ENCODE assay signal across 10 cellular contexts in genomic region chr5:72584466-72584865, GRCh38.
A peak's percentile ranks its signal among the peaks of the same experiment; 100 is the strongest.
DNase-seq lines count a peak whose midpoint lies in the region; ATAC-seq and TF ChIP-seq lines count a peak whose summit lies in the region.
"Had no signal": no experiment of that assay in that cellular context is flagged by ENCODE, and none has a peak within 500 bp of the region (broad histone marks: within the 10 kb centered on the region; RNA-seq: fewer than 3 reads in every experiment).

No MANE protein-coding gene starts in this region.

- peak overlapping the region in 7 of 11 experiments; percentile 1 to 53 (median 41); a peak in 13 of 22 replicates for H3K27ac ChIP-seq in BLaER1 treated with 17β-estradiol and CSF1 and Interleukin-3, amounts not matched to agents 10 nM and 100 nM

- H3K9ac ChIP-seq in BLaER1 treated with 17β-estradiol and CSF1 and Interleukin-3, amounts not matched to agents 10 nM and 100 nM: no peak overlapping the region; a peak in 1 of 22 replicates

- H3K27me3 ChIP-seq in BLaER1 treated with 17β-estradiol and CSF1 and Interleukin-3, amounts not matched to agents 10 nM and 100 nM: no peaks in the 10 kb centered on the region

- TF ChIP-seq CTCF in fibroblast of the aortic adventitia (IDR thresholded peaks at IDR 0.05; ENCODE audit: insufficient read depth, low read length): peak; percentile 7

- H3K36me3 ChIP-seq in BLaER1 treated with 17β-estradiol and CSF1 and Interleukin-3, amounts not matched to agents 10 nM and 100 nM: no peaks in the 10 kb centered on the region

- H3K4me2 ChIP-seq in BLaER1 treated with 17β-estradiol and CSF1 and Interleukin-3, amounts not matched to agents 10 nM and 100 nM: peak overlapping the region; percentile 8 to 53 (median 24); a peak in 19 of 22 replicates

- H3K9me3 ChIP-seq in BLaER1 treated with 17β-estradiol and CSF1 and Interleukin-3, amounts not matched to agents 10 nM and 100 nM (replicated peaks in 1 of 11): peaks cover 0 to 6% (median 0%) of the 10 kb centered on the region in 11 experiments; a peak in 2 of 22 replicates

- no peak overlapping the region for H3K4me3 ChIP-seq in BLaER1 treated with 17β-estradiol and CSF1 and Interleukin-3, amounts not matched to agents 10 nM and 100 nM
- H3K4me3 ChIP-seq in fibroblast of the aortic adventitia (ENCODE audit: low read depth, low read length): no peak overlapping the region

- H3K4me1 ChIP-seq in BLaER1 treated with 17β-estradiol and CSF1 and Interleukin-3, amounts not matched to agents 10 nM and 100 nM: peaks cover 15 to 33% (median 26%) of the 10 kb centered on the region in 10 experiments; a peak in 19 of 20 replicates

- ATAC-seq in GM18907 (IDR thresholded peaks at IDR 0.05; ENCODE audit: unreplicated experiment) (peak; percentile 61), HG03342 (IDR thresholded peaks at IDR 0.05; ENCODE audit: unreplicated experiment) (peak; percentile 52), HG03135 (IDR thresholded peaks at IDR 0.05; ENCODE audit: unreplicated experiment) (no peak)
- ATAC-seq: T-cell had no signal

- peak; percentile 31 for DNase-seq in fibroblast of the aortic adventitia (ENCODE audit: low read depth)
- no peak for DNase-seq in DMS153 (lab: John Stamatoyannopoulos, UW)
- DNase-seq in midbrain (lab: John Stamatoyannopoulos, UW): no peak
- DNase-seq in cortex of kidney (lab: John Stamatoyannopoulos, UW): no peak
- DNase-seq: CD4-positive, alpha-beta memory T cell; T-cell had no signal

- no peaks in the 10 kb centered on the region for H4K20me1 ChIP-seq in BLaER1 treated with 17β-estradiol and CSF1 and Interleukin-3, amounts not matched to agents 10 nM and 100 nM
